Comparison of ENCODE assay signal across 8 cellular contexts in genomic region chr4:2938411-2938810, GRCh38. TPM values are rescaled to one million over a fixed set of nuclear protein-coding genes. Genes with fewer than 3 reads are reported as not detected.
A peak's percentile ranks its signal among the peaks of the same experiment; 100 is the strongest.
DNase-seq lines count a peak whose midpoint lies in the region; ATAC-seq, FAIRE-seq and TF ChIP-seq lines count a peak whose summit lies in the region.
"Not testable (repeated sequence)": the region's sequence is repeated elsewhere in the genome, so short reads cannot be mapped to it uniquely, and the experiment has no call there.

No MANE protein-coding gene starts in this region.

- TF ChIP-seq EP300 in K562 (IDR thresholded peaks at IDR 0.05; ENCODE audit: low read length); ovary (IDR thresholded peaks at IDR 0.05); suprapubic skin (IDR thresholded peaks at IDR 0.05): not testable (repeated sequence)

- H3K36me3 ChIP-seq in DOHH2 (ENCODE audit: control insufficient read depth, low read length) (peaks cover 78% of the 10 kb centered on the region), RWPE2 (ENCODE audit: low read depth) (peaks cover 59% of the 10 kb centered on the region), K562 (ENCODE audit: control insufficient read depth, insufficient read depth, low read length) (peaks cover 69% of the 10 kb centered on the region), left ventricle myocardium inferior (peaks cover 61% of the 10 kb centered on the region), suprapubic skin (peaks cover 59% of the 10 kb centered on the region)
- H3K36me3 ChIP-seq in ovary = not testable (repeated sequence)

- H3K27ac Mint-ChIP-seq in activated T-helper 17 cell treated with anti-CD3 and anti-CD28 coated beads, Interleukin-2, amount 50 U/mL, for 72 hours = peak overlapping the region; percentile 96

- not testable (repeated sequence) for H3K9ac ChIP-seq in K562 (ENCODE audit: insufficient read depth in 1 of 2, low read depth in 2 of 2, low read length in 2 of 2)

- WGBS in K562 (ENCODE audit: insufficient coverage, low coverage, missing lambda C conversion rate) = 99% methylated on average over 9 of the region's 10 CpGs
- 89 to 92% (median 92%) methylated on average over 10 of the region's 10 CpGs for WGBS in ovary, 3 donors
- 92% methylated on average over 10 of the region's 10 CpGs for WGBS in suprapubic skin

- not testable (repeated sequence) for H3K9me3 ChIP-seq in DOHH2 (ENCODE audit: control insufficient read depth, insufficient read depth, low read length); RWPE2 (ENCODE audit: severe bottlenecking); K562 (replicated peaks; ENCODE audit: control insufficient read depth, insufficient read depth, low read depth, low read length); left ventricle myocardium inferior (replicated peaks); ovary; suprapubic skin

- 0 out of 2 replicates have a peak overlapping the region, but pooled peaks have one; percentile 91 for H3K4me2 ChIP-seq in DOHH2 (ENCODE audit: low read length)
- H3K4me2 ChIP-seq in K562 (ENCODE audit: insufficient read depth, low read length) = not testable (repeated sequence)

- 0 out of 2 replicates have a peak, but pooled peaks have one; percentile 13 for TF ChIP-seq POLR2A in K562 (conservative IDR thresholded peaks at IDR 0.05)
- not testable (repeated sequence) for TF ChIP-seq POLR2A in ovary (IDR thresholded peaks at IDR 0.05); suprapubic skin (IDR thresholded peaks at IDR 0.05)

- H3K9me3 Mint-ChIP-seq in activated T-helper 17 cell treated with anti-CD3 and anti-CD28 coated beads, Interleukin-2, amount 50 U/mL, for 72 hours = not testable (repeated sequence)

- not testable (repeated sequence) for TF ChIP-seq RAD21 in K562 (CRISPR knock-in tag; conservative IDR thresholded peaks at IDR 0.05 in 1 of 2, IDR thresholded peaks at IDR 0.05 in 1 of 2)

- peaks cover 19% of the 10 kb centered on the region for H3K4me1 Mint-ChIP-seq in activated T-helper 17 cell treated with anti-CD3 and anti-CD28 coated beads, Interleukin-2, amount 50 U/mL, for 72 hours

- not testable (repeated sequence) for H2AFZ ChIP-seq in K562 (ENCODE audit: low read depth, low read length)

- peaks cover 42% of the 10 kb centered on the region for H3K4me1 ChIP-seq in DOHH2 (ENCODE audit: control insufficient read depth, low read length)
- H3K4me1 ChIP-seq in RWPE2 (ENCODE audit: insufficient read depth, poor library complexity, severe bottlenecking) = peaks cover 20% of the 10 kb centered on the region
- H3K4me1 ChIP-seq in K562 (replicated peaks in 1 of 2; ENCODE audit: control insufficient read depth in 2 of 2, insufficient read depth in 2 of 2, low read length in 2 of 2) = peaks cover 17 to 47% of the 10 kb centered on the region in 2 experiments; a peak in 4 of 5 replicates
- H3K4me1 ChIP-seq in left ventricle myocardium inferior = peaks cover 38% of the 10 kb centered on the region
- not testable (repeated sequence) for H3K4me1 ChIP-seq in ovary (ENCODE audit: insufficient read depth)
- H3K4me1 ChIP-seq in suprapubic skin = peaks cover 42% of the 10 kb centered on the region

- TSS peak; percentile 62 for BruUV-seq in K562 (replicated peaks; lab: Mats Ljungman, UMichigan)

- H3K4me3 Mint-ChIP-seq in activated T-helper 17 cell treated with anti-CD3 and anti-CD28 coated beads, Interleukin-2, amount 50 U/mL, for 72 hours = peak overlapping the region; percentile 92

- DNase-seq in RWPE2 (ENCODE audit: low spot score); K562 (ENCODE audit: extremely low read depth in 1 of 4, low spot score in 3 of 4): not testable (repeated sequence)
- peak; percentile 51 for DNase-seq in activated CD8-positive, alpha-beta memory T cell treated with anti-CD3 and anti-CD28 coated beads for 24 hours
- DNase-seq in left ventricle myocardium inferior = peak; percentile 3
- DNase-seq in ovary = peak in 3 of 5 donors; percentile 6 to 23 (median 6)
- peak; percentile 40 to 58 for DNase-seq in suprapubic skin (ENCODE audit: low spot score in 2 of 2)

- peaks cover 30% of the 10 kb centered on the region for H3K79me2 ChIP-seq in DOHH2 (ENCODE audit: control insufficient read depth, low read length)
- peaks cover 23% of the 10 kb centered on the region; the same call in 2 of the 3 replicates for H3K79me2 ChIP-seq in K562 (ENCODE audit: control insufficient read depth, insufficient read depth, low read length)

- POLR2A ChIA-PET in K562 (lab: Yijun Ruan, JAX) = interaction anchor here (1.2 kb wide), 1 partner anchor 9 kb away, joined by 4 read pairs; no protein-coding TSS in a partner anchor

- not testable (repeated sequence) for H3K9me2 ChIP-seq in DOHH2 (replicated peaks; ENCODE audit: control insufficient read depth, low read length)

- not testable (repeated sequence) for H4K20me1 ChIP-seq in DOHH2 (ENCODE audit: control insufficient read depth, insufficient read depth, low read depth, low read length)
- H4K20me1 ChIP-seq in K562 (replicated peaks; ENCODE audit: control insufficient read depth, insufficient read depth, low read length) = peaks cover 17% of the 10 kb centered on the region; the same call in 1 of the 2 replicates

- not testable (repeated sequence) for FAIRE-seq in K562 (lab: Jason Lieb, UNC)

- H3K36me3 Mint-ChIP-seq in activated T-helper 17 cell treated with anti-CD3 and anti-CD28 coated beads, Interleukin-2, amount 50 U/mL, for 72 hours (ENCODE audit: low read depth) = peaks cover 93% of the 10 kb centered on the region

- H3K27me3 Mint-ChIP-seq in activated T-helper 17 cell treated with anti-CD3 and anti-CD28 coated beads, Interleukin-2, amount 50 U/mL, for 72 hours = not testable (repeated sequence)

- not testable (repeated sequence) for TF ChIP-seq CTCF in DOHH2 (IDR thresholded peaks at IDR 0.05; ENCODE audit: low read depth, low read length, poor library complexity, severe bottlenecking); RWPE2 (IDR thresholded peaks at IDR 0.05; ENCODE audit: poor library complexity, severe bottlenecking); K562 (IDR thresholded peaks at IDR 0.05 in 2 of 3, conservative IDR thresholded peaks at IDR 0.05 in 1 of 3; ENCODE audit: insufficient read depth in 2 of 3, low read depth in 1 of 3, low read length in 3 of 3); left ventricle myocardium inferior (IDR thresholded peaks at IDR 0.05; ENCODE audit: borderline replicate concordance); ovary (IDR thresholded peaks at IDR 0.05); suprapubic skin (IDR thresholded peaks at IDR 0.05)

- in situ Hi-C loops in K562 (cut with MboI) = not testable (repeated sequence)

- not testable (repeated sequence) for H3K9me1 ChIP-seq in K562 (ENCODE audit: control insufficient read depth, insufficient read depth, low read length)

- intact Hi-C loops in K562 (cut with micrococcal nuclease); left ventricle myocardium inferior (cut with micrococcal nuclease): not testable (repeated sequence)
- intact Hi-C loops in ovary (cut with DNase I) = loop anchor here in 2 of 4 donors (10.0 kb wide), 3 partner anchors 94 to 404 kb away; partner anchors contain the start of genes ADD1 (in 1 of the 2) and FAM193A (in 1 of the 2)

- peaks cover 23% of the 10 kb centered on the region for H3F3A ChIP-seq in DOHH2 (ENCODE audit: control insufficient read depth, insufficient read depth)

- not testable (repeated sequence) for H3K27ac ChIP-seq in DOHH2 (ENCODE audit: low read depth, low read length); K562 (ENCODE audit: extremely low read depth, low read depth, low read length); left ventricle myocardium inferior (replicated peaks); ovary; suprapubic skin
- H3K27ac ChIP-seq in RWPE2 (ENCODE audit: poor library complexity, severe bottlenecking) = peak overlapping the region; percentile 96

- ATAC-seq in RWPE2 (ENCODE audit: low read depth); activated T-helper 17 cell treated with anti-CD3 and anti-CD28 coated beads, Interleukin-2, amount 50 U/mL, for 72 hours (replicated peaks); K562: not testable (repeated sequence)

- H3K4me3 ChIP-seq in DOHH2 (ENCODE audit: low read length); RWPE2 (ENCODE audit: severe bottlenecking); K562; left ventricle myocardium inferior; ovary; suprapubic skin: not testable (repeated sequence)

- H3K27me3 ChIP-seq in DOHH2 (ENCODE audit: control insufficient read depth, low read length); RWPE2 (ENCODE audit: insufficient read depth, poor library complexity, severe bottlenecking); K562 (ENCODE audit: control insufficient read depth in 2 of 2, insufficient read depth in 2 of 2, low read length in 2 of 2); left ventricle myocardium inferior (ENCODE audit: low read depth); ovary; suprapubic skin: not testable (repeated sequence)

- CTCF ChIA-PET in K562 (lab: Yijun Ruan, JAX; ENCODE audit: low intra/inter-chr PET ratio) = not testable (repeated sequence)

RNA-seq across cellular contexts. Expression of gene NOP14, which starts 24.8 kb away (rescaled TPM):
- total RNA-seq in activated T-helper 17 cell treated with anti-CD3 and anti-CD28 coated beads, Interleukin-2, amount 50 U/mL, for 72 hours = 10 to 100 TPM; 86.5 to 96.8 TPM
- total RNA-seq in K562 (2011; cell fraction: chromatin; rRNA removed; ENCODE audit: low replicate concordance) = 31.1 and 38.1 TPM in 2 replicates
- 16.3 and 18.0 TPM in 2 replicates for total RNA-seq in K562 (2011; cell fraction: nucleolus; rRNA removed)
- total RNA-seq in K562 (2011; cell fraction: nucleoplasm; rRNA removed) = 15.6 and 17.2 TPM in 2 replicates
- total RNA-seq in K562 (2014; rRNA removed) = 50.9 and 56.1 TPM in 2 replicates
- total RNA-seq in K562 (2014; rRNA removed; fragmentation: Illumina TruSeq; extraction: Trizol) = 53.8 and 55.0 TPM in 2 replicates
- total RNA-seq in K562 (2015; rRNA removed; fragmentation: Illumina TruSeq; extraction: Trizol) = 61.1 and 61.7 TPM in 2 replicates
- 69.8 and 76.0 TPM in 2 replicates for total RNA-seq in K562 (2021)
- 13.4 and 15.2 TPM in 2 replicates for polyA plus RNA-seq in K562 (2011; rRNA removed)
- polyA plus RNA-seq in K562 (2011; cell fraction: cytosol; rRNA removed) = 9.5 and 9.6 TPM in 2 replicates
- 22.6 and 28.3 TPM in 2 replicates for polyA plus RNA-seq in K562 (2011; cell fraction: nucleus; rRNA removed)
- polyA plus RNA-seq in K562 (2012) = 43.6 and 52.5 TPM in 2 replicates
- polyA plus RNA-seq in K562 (2014; fragmentation: Illumina TruSeq; extraction: Trizol) = 62.1 and 62.4 TPM in 2 replicates
- polyA plus RNA-seq in K562 (2014; fragmentation: Nextera tagmentation; extraction: Ambion mirVana) = 10 to 100 TPM; 12.7 to 12.9 TPM
- polyA plus RNA-seq in K562 (2014; rRNA removed) = 30.1 and 33.3 TPM in 2 replicates
- 32.6 and 36.6 TPM in 2 replicates for polyA minus RNA-seq in K562 (2011; rRNA and poly(A)+ RNA removed)
- 25.7 and 27.8 TPM in 2 replicates for polyA minus RNA-seq in K562 (2011; cell fraction: cytosol; rRNA and poly(A)+ RNA removed)
- polyA minus RNA-seq in K562 (2011; cell fraction: nucleus; rRNA and poly(A)+ RNA removed) = 11.3 and 11.9 TPM in 2 replicates
- 17.4 TPM for total RNA-seq in left ventricle myocardium inferior
- 10 to 100 TPM; 13.6 to 39.7 (median 28.3) TPM for total RNA-seq in ovary
- polyA plus RNA-seq in ovary = 10 to 100 TPM; 18.3 to 30.9 TPM
- total RNA-seq in suprapubic skin = 10 to 100 TPM; 23.4 to 30.8 (median 27.1) TPM

RNA-seq across cellular contexts. Expression of gene GRK4, which starts 25.0 kb away (rescaled TPM):
- 1 to 10 TPM; 3.2 to 5.7 TPM for total RNA-seq in activated T-helper 17 cell treated with anti-CD3 and anti-CD28 coated beads, Interleukin-2, amount 50 U/mL, for 72 hours
- total RNA-seq in K562 (2011; cell fraction: chromatin; rRNA removed; ENCODE audit: low replicate concordance) = 7.9 and 8.5 TPM in 2 replicates
- total RNA-seq in K562 (2011; cell fraction: nucleolus; rRNA removed) = 6.2 and 7.8 TPM in 2 replicates
- total RNA-seq in K562 (2011; cell fraction: nucleoplasm; rRNA removed) = 7.3 and 8.0 TPM in 2 replicates
- total RNA-seq in K562 (2014; rRNA removed) (2.5 and 3.1 TPM in 2 replicates), K562 (2014; rRNA removed; fragmentation: Illumina TruSeq; extraction: Trizol) (4.5 and 4.6 TPM in 2 replicates), K562 (2015; rRNA removed; fragmentation: Illumina TruSeq; extraction: Trizol) (3.3 and 3.6 TPM in 2 replicates), K562 (2021) (4.8 and 4.9 TPM in 2 replicates), left ventricle myocardium inferior (9.0 TPM), ovary (10 to 100 TPM in 2 of 7 donors, 1 to 10 TPM in 5; 5.1 to 17.6 (median 6.9) TPM), suprapubic skin (1 to 10 TPM; 3.3 to 8.0 (median 4.6) TPM)
- polyA plus RNA-seq in K562 (2011; rRNA removed) (3.3 and 4.0 TPM in 2 replicates), K562 (2014; fragmentation: Illumina TruSeq; extraction: Trizol) (2.6 and 3.0 TPM in 2 replicates), K562 (2014; fragmentation: Nextera tagmentation; extraction: Ambion mirVana) (1 to 10 TPM; 1.1 to 1.2 TPM), K562 (2014; rRNA removed) (2.6 and 2.9 TPM in 2 replicates), ovary (1 to 10 TPM; 3.3 to 7.9 TPM)
- 2.0 and 3.8 TPM in 2 replicates for polyA plus RNA-seq in K562 (2011; cell fraction: cytosol; rRNA removed)
- 2.5 and 2.9 TPM in 2 replicates for polyA plus RNA-seq in K562 (2011; cell fraction: nucleus; rRNA removed)
- 3.1 and 3.7 TPM in 2 replicates for polyA plus RNA-seq in K562 (2012)
- 3.0 and 3.2 TPM in 2 replicates for polyA minus RNA-seq in K562 (2011; rRNA and poly(A)+ RNA removed)
- polyA minus RNA-seq in K562 (2011; cell fraction: cytosol; rRNA and poly(A)+ RNA removed) = 2.3 and 2.4 TPM in 2 replicates
- polyA minus RNA-seq in K562 (2011; cell fraction: nucleus; rRNA and poly(A)+ RNA removed) = 1.9 and 3.2 TPM in 2 replicates
